23 cellular contexts compared by ENCODE assay signal in the genomic region with DNA sequence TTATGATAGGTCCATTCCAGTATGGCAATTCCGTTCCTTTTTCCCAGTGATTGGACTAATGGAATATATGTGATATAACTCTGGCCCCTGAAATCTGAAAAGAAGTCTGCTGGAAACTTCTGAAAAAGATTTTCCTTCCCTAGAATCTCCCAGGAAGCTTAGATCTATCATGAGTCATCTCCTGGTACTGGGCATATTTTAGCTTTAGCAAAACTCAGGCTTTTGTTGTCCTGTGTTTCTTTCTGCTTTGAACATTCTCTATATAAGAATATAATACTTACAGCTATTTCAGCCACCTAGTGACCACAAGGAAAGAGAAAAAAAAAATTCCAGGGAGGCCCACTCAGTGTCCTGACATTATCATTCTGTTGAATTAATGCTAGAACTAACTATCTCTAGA.
"Had no signal": no experiment of that assay in that cellular context is flagged by ENCODE, and none has a peak within 500 bp of the region (broad histone marks: within the 10 kb centered on the region; RNA-seq: fewer than 3 reads in every experiment).

No MANE protein-coding gene starts in this region.

- H3K4me1 ChIP-seq: adrenal gland, gastrocnemius medialis, left ventricle myocardium inferior, prostate gland, stomach, vagina had no signal

- ATAC-seq: activated CD4-positive, CD25-positive, alpha-beta regulatory T cell treated with anti-CD3 and anti-CD28 coated beads, Interleukin-2, amount 50 U/mL, for 24 hours; activated T-cell treated with anti-CD3 and anti-CD28 coated beads, Interleukin-2, amount 50 U/mL, for 72 hours; gastrocnemius medialis; naive thymus-derived CD4-positive, alpha-beta T cell; right cardiac atrium had no signal

- FAIRE-seq: colon, small intestine had no signal

- H3K4me3 ChIP-seq: adrenal gland, dorsolateral prefrontal cortex, gastrocnemius medialis, left ventricle myocardium inferior, neural progenitor cell, prostate gland, stomach, vagina had no signal

- H3K27ac ChIP-seq: adrenal gland, dorsolateral prefrontal cortex, epithelial cell of prostate, gastrocnemius medialis, left ventricle myocardium inferior, neural progenitor cell, prostate gland, stomach, vagina had no signal

- H3K9me3 ChIP-seq: adrenal gland, gastrocnemius medialis, left ventricle myocardium inferior, prostate gland, stomach, vagina had no signal

- H3K27ac Mint-ChIP-seq: activated CD4-positive, alpha-beta T cell treated with anti-CD3 and anti-CD28 coated beads, Interleukin-2, amount 10 ng/mL, durations not matched to agents 7 days and 5 days; activated naive CD4-positive, alpha-beta T cell treated with anti-CD3 and anti-CD28 coated beads, Interleukin-2, amount 50 U/mL, for 24 hours; activated T-cell treated with anti-CD3 and anti-CD28 coated beads, Interleukin-2, amount 50 U/mL, for 72 hours; naive thymus-derived CD4-positive, alpha-beta T cell; neural progenitor cell had no signal

- H3K4me2 ChIP-seq: neural progenitor cell had no signal

- H3K9ac ChIP-seq: neural progenitor cell had no signal

- H3K27me3 ChIP-seq: adrenal gland, gastrocnemius medialis, neural progenitor cell, stomach, vagina had no signal

- H3K9me3 Mint-ChIP-seq: activated CD4-positive, alpha-beta T cell treated with anti-CD3 and anti-CD28 coated beads, Interleukin-2, amount 10 ng/mL, durations not matched to agents 7 days and 5 days; activated naive CD4-positive, alpha-beta T cell treated with anti-CD3 and anti-CD28 coated beads, Interleukin-2, amount 50 U/mL, for 24 hours; neural progenitor cell had no signal

- H3K27me3 Mint-ChIP-seq: activated CD4-positive, alpha-beta T cell treated with anti-CD3 and anti-CD28 coated beads, Interleukin-2, amount 10 ng/mL, durations not matched to agents 7 days and 5 days; activated naive CD4-positive, alpha-beta T cell treated with anti-CD3 and anti-CD28 coated beads, Interleukin-2, amount 50 U/mL, for 24 hours; brain; naive thymus-derived CD4-positive, alpha-beta T cell had no signal

- H3K4me1 Mint-ChIP-seq: activated CD4-positive, alpha-beta T cell treated with anti-CD3 and anti-CD28 coated beads, Interleukin-2, amount 10 ng/mL, durations not matched to agents 7 days and 5 days; activated naive CD4-positive, alpha-beta T cell treated with anti-CD3 and anti-CD28 coated beads, Interleukin-2, amount 50 U/mL, for 24 hours; brain; naive thymus-derived CD4-positive, alpha-beta T cell had no signal

- H2AFZ ChIP-seq: neural progenitor cell had no signal

- DNase-seq: activated CD4-positive, alpha-beta T cell treated with anti-CD3 and anti-CD28 coated beads, Interleukin-2, amount 10 ng/mL, durations not matched to agents 7 days and 5 days; activated effector memory CD4-positive, alpha-beta T cell treated with anti-CD3 and anti-CD28 coated beads, Interleukin-2, amount 50 U/mL, for 16 hours; activated T-cell treated with anti-CD3 and anti-CD28 coated beads, Interleukin-2, amount 50 U/mL, for 72 hours; adrenal gland; caudate nucleus; dorsolateral prefrontal cortex; gastrocnemius medialis; head of caudate nucleus; left ventricle myocardium inferior; naive thymus-derived CD4-positive, alpha-beta T cell; right cardiac atrium; small intestine; stimulated activated CD4-positive, alpha-beta T cell treated with anti-CD3 and anti-CD28 coated beads, Interleukin-4, amount 100 ng/mL, for 1 hour; stomach; trophoblast cell had no signal

- H3K36me3 ChIP-seq: adrenal gland, gastrocnemius medialis, left ventricle myocardium inferior, neural progenitor cell, prostate gland, stomach, vagina had no signal

- H3K4me3 Mint-ChIP-seq: activated CD4-positive, alpha-beta T cell treated with anti-CD3 and anti-CD28 coated beads, Interleukin-2, amount 10 ng/mL, durations not matched to agents 7 days and 5 days; activated naive CD4-positive, alpha-beta T cell treated with anti-CD3 and anti-CD28 coated beads, Interleukin-2, amount 50 U/mL, for 24 hours; activated T-cell treated with anti-CD3 and anti-CD28 coated beads, Interleukin-2, amount 50 U/mL, for 72 hours; brain; naive thymus-derived CD4-positive, alpha-beta T cell; neural progenitor cell had no signal

- H3K36me3 Mint-ChIP-seq: activated naive CD4-positive, alpha-beta T cell treated with anti-CD3 and anti-CD28 coated beads, Interleukin-2, amount 50 U/mL, for 24 hours; brain; naive thymus-derived CD4-positive, alpha-beta T cell; neural progenitor cell had no signal
